ENCODE assay signal across 15 cellular contexts in the genomic region with DNA sequence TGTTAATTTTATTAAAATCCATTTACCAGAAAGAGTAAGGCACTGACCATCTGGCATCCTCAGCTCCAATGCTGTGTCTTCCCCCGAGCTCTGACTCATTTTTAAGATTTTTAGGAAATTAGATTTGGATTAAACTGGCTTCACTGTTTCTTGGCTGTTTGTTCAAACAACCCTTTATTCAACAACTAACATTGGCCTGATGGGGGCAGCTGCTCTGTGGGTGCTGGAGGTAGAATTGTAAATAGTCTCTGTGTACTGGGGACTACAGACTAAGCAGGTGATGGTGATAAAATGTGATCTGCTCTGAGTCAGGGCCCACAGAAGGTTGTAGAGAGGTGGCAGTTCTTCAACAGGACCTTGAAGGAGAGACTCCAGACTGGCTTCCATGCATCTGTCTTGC. TPM values are rescaled to one million over a fixed set of nuclear protein-coding genes. Genes with fewer than 3 reads are reported as not detected.
DNase-seq lines count a peak whose midpoint lies in the region; ATAC-seq and TF ChIP-seq lines count a peak whose summit lies in the region.
"Had no signal": no experiment of that assay in that cellular context is flagged by ENCODE, and none has a peak within 500 bp of the region (broad histone marks: within the 10 kb centered on the region; RNA-seq: fewer than 3 reads in every experiment).

No MANE protein-coding gene starts in this region.

- H3K27ac Mint-ChIP-seq in CD14-positive monocyte, result peak overlapping the region in 2 of 7 donors; percentile 13 to 50
- H3K27ac Mint-ChIP-seq: B cell had no signal

- H3K4me3 ChIP-seq in fibroblast of villous mesenchyme (ENCODE audit: low read depth, low read length) (no peak overlapping the region), thyroid gland (replicated peaks in 1 of 3) (no peak overlapping the region)

- H3K27me3 Mint-ChIP-seq in CD14-positive monocyte (ENCODE audit: low read depth in 3 of 3), result peaks cover 0 to 2% (median 0%) of the 10 kb centered on the region in 3 donors
- H3K27me3 Mint-ChIP-seq: B cell; central memory CD8-positive, alpha-beta T cell had no signal

- no peak for ATAC-seq in HG03095 (IDR thresholded peaks at IDR 0.05; ENCODE audit: unreplicated experiment)
- no peak for ATAC-seq in GM18511 (IDR thresholded peaks at IDR 0.05; ENCODE audit: unreplicated experiment)
- ATAC-seq: activated T-cell treated with anti-CD3 and anti-CD28 coated beads, Interleukin-2, amount 50 U/mL, for 4 hours had no signal

- intact Hi-C loops in CD14-positive monocyte (cut with micrococcal nuclease) (loop anchor here in 1 of 2 donors (5.0 kb wide), 1 partner anchor 34 kb away; no protein-coding TSS in a partner anchor), thyroid gland (cut with DNase I) (loop anchor here (5.0 kb wide), 1 partner anchor 39 kb away; the partner anchor contains the start of gene HSPA5)

- no peaks in the 10 kb centered on the region for H3K9me3 ChIP-seq in thyroid gland

- H3K27me3 ChIP-seq in thyroid gland, result no peaks in the 10 kb centered on the region

- peaks cover 5 to 10% of the 10 kb centered on the region in 2 donors for H3K4me1 ChIP-seq in thyroid gland

- WGBS in thyroid gland, 2 donors, result 92 to 96% methylated on average over 1 of the region's 1 CpG

- peaks cover 3 to 13% of the 10 kb centered on the region in 2 donors for H3K36me3 ChIP-seq in thyroid gland

- DNase-seq in AG20443 (ENCODE audit: low spot score) (peak; percentile 20), ELR (ENCODE audit: low read depth) (peak; percentile 10), NCI-H82 (lab: John Stamatoyannopoulos, UW) (peak; percentile 96), fibroblast of villous mesenchyme (ENCODE audit: low read depth) (peak; percentile 18), CD14-positive monocyte (ENCODE audit: low spot score) (no peak), thyroid gland (no peak)
- DNase-seq: activated CD4-positive, alpha-beta T cell treated with anti-CD3 and anti-CD28 coated beads for 4 hours; activated T-cell treated with anti-CD3 and anti-CD28 coated beads, Interleukin-2, amount 50 U/mL, for 4 hours; NCI-H1105 treated with DMSO at 0.1 percent for 48 hours; NCI-H510A treated with DMSO at 0.1 percent for 48 hours; RPMI8226 had no signal

- no peak overlapping the region for H3K4me3 Mint-ChIP-seq in CD14-positive monocyte
- H3K4me3 Mint-ChIP-seq: activated T-cell treated with anti-CD3 and anti-CD28 coated beads, Interleukin-2, amount 50 U/mL, for 4 hours; B cell; central memory CD8-positive, alpha-beta T cell had no signal

- no peak for TF ChIP-seq POLR2A in thyroid gland (IDR thresholded peaks at IDR 0.05)

- TF ChIP-seq CTCF in fibroblast of villous mesenchyme (IDR thresholded peaks at IDR 0.05; ENCODE audit: insufficient read depth, low read depth, low read length) (no peak), CD14-positive monocyte (IDR thresholded peaks at IDR 0.05) (no peak), thyroid gland (IDR thresholded peaks at IDR 0.05) (no peak)

- peaks cover 0 to 3% (median 0%) of the 10 kb centered on the region in 7 donors for H3K9me3 Mint-ChIP-seq in CD14-positive monocyte
- H3K9me3 Mint-ChIP-seq: activated T-cell treated with anti-CD3 and anti-CD28 coated beads, Interleukin-2, amount 50 U/mL, for 4 hours; central memory CD8-positive, alpha-beta T cell had no signal

- no peak overlapping the region for H3K27ac ChIP-seq in thyroid gland

- peaks cover 11% of the 10 kb centered on the region for H3K4me1 Mint-ChIP-seq in CD14-positive monocyte

- H3K36me3 Mint-ChIP-seq in CD14-positive monocyte, result peaks cover 42 to 44% of the 10 kb centered on the region in 2 donors

RNA-seq across cellular contexts. Expression of gene RABEPK, which starts 2.9 kb away (rescaled TPM):
- 32.0 and 33.8 TPM in 2 replicates for total RNA-seq in fibroblast of villous mesenchyme
- 10 to 100 TPM; 17.5 to 18.5 TPM for polyA plus RNA-seq in CD14-positive monocyte
- total RNA-seq in thyroid gland, result 10 to 100 TPM; 11.0 to 17.3 (median 15.4) TPM

RNA-seq across cellular contexts. Expression of gene PPP6C, which starts 13.7 kb away (rescaled TPM):
- total RNA-seq in fibroblast of villous mesenchyme, result 27.4 and 43.2 TPM in 2 replicates
- 10 to 100 TPM; 36.9 to 48.1 TPM for polyA plus RNA-seq in CD14-positive monocyte
- 10 to 100 TPM; 41.3 to 63.1 (median 47.8) TPM for total RNA-seq in thyroid gland

RNA-seq across cellular contexts. Expression of gene HSPA5, which starts 37.9 kb away (rescaled TPM):
- 130 and 132 TPM in 2 replicates for total RNA-seq in fibroblast of villous mesenchyme
- 100 to 1,000 TPM; 105 to 156 TPM for polyA plus RNA-seq in CD14-positive monocyte
- 100 to 1,000 TPM; 202 to 921 (median 592) TPM for total RNA-seq in thyroid gland

RNA-seq across cellular contexts. Expression of gene GAPVD1, which starts 58.4 kb away (rescaled TPM):
- total RNA-seq in fibroblast of villous mesenchyme (72.8 and 88.9 TPM in 2 replicates), thyroid gland (100 to 1,000 TPM in 2 of 4 donors, 10 to 100 TPM in 2; 92.6 to 140 (median 104) TPM)
- polyA plus RNA-seq in CD14-positive monocyte, result 10 to 100 TPM; 30.5 to 49.2 TPM

RNA-seq across cellular contexts. Expression of gene SCAI, which starts 59.9 kb away (rescaled TPM):
- total RNA-seq in fibroblast of villous mesenchyme (6.8 and 9.1 TPM in 2 replicates), thyroid gland (10 to 100 TPM; 10.4 to 13.4 (median 12.5) TPM)
- polyA plus RNA-seq in CD14-positive monocyte, result under 1 TPM; 0.76 to 0.84 TPM

Comparison
In these comparisons a context has a peak if more than half of its experiments do, and no peak if none do; other contexts are left out.
1. DNase-seq: peak in AG20443 (single experiment), ELR (single experiment), NCI-H82 (single experiment) and fibroblast of villous mesenchyme (single experiment); none in CD14-positive monocyte (single experiment) and thyroid gland (0 of 2).